1 cellular context compared by ENCODE assay signal in genomic region chr5:90640484-90641059, GRCh38.
TF ChIP-seq lines count a peak whose summit lies in the region.

No MANE protein-coding gene starts in this region.

TF ChIP-seq in K562, 482 proteins besides CTCF, POLR2A, EP300 and RAD21 (continued from another document):
- peak; percentile 84 for TF ChIP-seq DMBX1 (CRISPR knock-in tag; IDR thresholded peaks at IDR 0.05; ENCODE audit: borderline replicate concordance)
- TF ChIP-seq ZNF134 (CRISPR knock-in tag; conservative IDR thresholded peaks at IDR 0.05), result no peak
- no peak for TF ChIP-seq MYBL2 (IDR thresholded peaks at IDR 0.05; ENCODE audit: low read depth)
- TF ChIP-seq MYBL2 (CRISPR knock-in tag; IDR thresholded peaks at IDR 0.05; ENCODE audit: borderline replicate concordance), result no peak
- TF ChIP-seq, protein P1, sequence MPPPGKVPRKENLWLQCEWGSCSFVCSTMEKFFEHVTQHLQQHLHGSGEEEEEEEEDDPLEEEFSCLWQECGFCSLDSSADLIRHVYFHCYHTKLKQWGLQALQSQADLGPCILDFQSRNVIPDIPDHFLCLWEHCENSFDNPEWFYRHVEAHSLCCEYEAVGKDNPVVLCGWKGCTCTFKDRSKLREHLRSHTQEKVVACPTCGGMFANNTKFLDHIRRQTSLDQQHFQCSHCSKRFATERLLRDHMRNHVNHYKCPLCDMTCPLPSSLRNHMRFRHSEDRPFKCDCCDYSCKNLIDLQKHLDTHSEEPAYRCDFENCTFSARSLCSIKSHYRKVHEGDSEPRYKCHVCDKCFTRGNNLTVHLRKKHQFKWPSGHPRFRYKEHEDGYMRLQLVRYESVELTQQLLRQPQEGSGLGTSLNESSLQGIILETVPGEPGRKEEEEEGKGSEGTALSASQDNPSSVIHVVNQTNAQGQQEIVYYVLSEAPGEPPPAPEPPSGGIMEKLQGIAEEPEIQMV (tag; conservative IDR thresholded peaks at IDR 0.05; ENCODE audit: low read depth), result 0 out of 2 replicates have a peak, but pooled peaks have one; percentile 36
- no peak for TF ChIP-seq SRF (CRISPR knock-in tag; IDR thresholded peaks at IDR 0.05)
- TF ChIP-seq, protein P2, sequence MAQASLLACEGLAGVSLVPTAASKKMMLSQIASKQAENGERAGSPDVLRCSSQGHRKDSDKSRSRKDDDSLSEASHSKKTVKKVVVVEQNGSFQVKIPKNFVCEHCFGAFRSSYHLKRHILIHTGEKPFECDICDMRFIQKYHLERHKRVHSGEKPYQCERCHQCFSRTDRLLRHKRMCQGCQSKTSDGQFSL (CRISPR knock-in tag; IDR thresholded peaks at IDR 0.05), result no peak
- TF ChIP-seq, protein P2 (tag; IDR thresholded peaks at IDR 0.05), result peak in 1 of 2 experiments; percentile 70; a peak in 1 of 4 replicates
- no peak for TF ChIP-seq ZNF764 (CRISPR knock-in tag; IDR thresholded peaks at IDR 0.05; ENCODE audit: low read depth)
- no peak for TF ChIP-seq CHD1 (IDR thresholded peaks at IDR 0.05; ENCODE audit: low read length)
- TF ChIP-seq, protein P3, sequence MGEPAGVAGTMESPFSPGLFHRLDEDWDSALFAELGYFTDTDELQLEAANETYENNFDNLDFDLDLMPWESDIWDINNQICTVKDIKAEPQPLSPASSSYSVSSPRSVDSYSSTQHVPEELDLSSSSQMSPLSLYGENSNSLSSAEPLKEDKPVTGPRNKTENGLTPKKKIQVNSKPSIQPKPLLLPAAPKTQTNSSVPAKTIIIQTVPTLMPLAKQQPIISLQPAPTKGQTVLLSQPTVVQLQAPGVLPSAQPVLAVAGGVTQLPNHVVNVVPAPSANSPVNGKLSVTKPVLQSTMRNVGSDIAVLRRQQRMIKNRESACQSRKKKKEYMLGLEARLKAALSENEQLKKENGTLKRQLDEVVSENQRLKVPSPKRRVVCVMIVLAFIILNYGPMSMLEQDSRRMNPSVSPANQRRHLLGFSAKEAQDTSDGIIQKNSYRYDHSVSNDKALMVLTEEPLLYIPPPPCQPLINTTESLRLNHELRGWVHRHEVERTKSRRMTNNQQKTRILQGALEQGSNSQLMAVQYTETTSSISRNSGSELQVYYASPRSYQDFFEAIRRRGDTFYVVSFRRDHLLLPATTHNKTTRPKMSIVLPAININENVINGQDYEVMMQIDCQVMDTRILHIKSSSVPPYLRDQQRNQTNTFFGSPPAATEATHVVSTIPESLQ (CRISPR knock-in tag; IDR thresholded peaks at IDR 0.05), result no peak
- no peak for TF ChIP-seq CBX2 (IDR thresholded peaks at IDR 0.05; ENCODE audit: insufficient read depth, low read length, poor library complexity, severe bottlenecking)
- peak; percentile 59 for TF ChIP-seq SMARCA4 (IDR thresholded peaks at IDR 0.05)
- 0 out of 2 replicates have a peak, but pooled peaks have one; percentile 11 for TF ChIP-seq EP400 (IDR thresholded peaks at IDR 0.05)
- no peak for TF ChIP-seq KLF1 (tag; IDR thresholded peaks at IDR 0.05)
- peak; percentile 48; the same call in 1 of the 2 replicates for TF ChIP-seq MYC (IDR thresholded peaks at IDR 0.05; ENCODE audit: low read depth, low read length)
- no peak for TF ChIP-seq MYC (CRISPR knock-in tag; IDR thresholded peaks at IDR 0.05; ENCODE audit: borderline replicate concordance, low read depth)
- TF ChIP-seq PRMT5 (CRISPR knock-in tag; IDR thresholded peaks at IDR 0.05), result no peak
- TF ChIP-seq ZNF239 (CRISPR knock-in tag; IDR thresholded peaks at IDR 0.05), result peak; percentile 41; the same call in 1 of the 2 replicates
- TF ChIP-seq ATF1 (CRISPR knock-in tag; IDR thresholded peaks at IDR 0.05), result no peak
- TF ChIP-seq ATF1 (tag; IDR thresholded peaks at IDR 0.05), result peak; percentile 26; the same call in 1 of the 2 replicates
- no peak for TF ChIP-seq TSC22D4 (tag; IDR thresholded peaks at IDR 0.05)
- TF ChIP-seq L3MBTL2 (IDR thresholded peaks at IDR 0.05), result peak; percentile 40; the same call in 1 of the 2 replicates
